Comparison of ENCODE assay signal across 23 cellular contexts in genomic region chr2:60529111-60529510, GRCh38. TPM values are rescaled to one million over a fixed set of nuclear protein-coding genes. Genes with fewer than 3 reads are reported as not detected.
A peak's percentile ranks its signal among the peaks of the same experiment; 100 is the strongest.
DNase-seq lines count a peak whose midpoint lies in the region; ATAC-seq, FAIRE-seq and TF ChIP-seq lines count a peak whose summit lies in the region.
"Had no signal": no experiment of that assay in that cellular context is flagged by ENCODE, and none has a peak within 500 bp of the region (broad histone marks: within the 10 kb centered on the region; RNA-seq: fewer than 3 reads in every experiment).

No MANE protein-coding gene starts in this region.

- no peak overlapping the region for H4K91ac ChIP-seq in H1 (replicated peaks; ENCODE audit: insufficient read length, low read length)

- no peak for TF ChIP-seq CTCF in NB4 (IDR thresholded peaks at IDR 0.05; ENCODE audit: low read depth, low read length)
- no peak for TF ChIP-seq CTCF in H1 (IDR thresholded peaks at IDR 0.05; ENCODE audit: control extremely low read depth in 1 of 3, insufficient read depth in 1 of 3, low read depth in 1 of 3, low read length in 3 of 3)
- no peak for TF ChIP-seq CTCF in neutrophil (IDR thresholded peaks at IDR 0.05)
- TF ChIP-seq CTCF in activated CD8-positive, alpha-beta T cell treated with anti-CD3 and anti-CD28 coated beads for 36 hours (IDR thresholded peaks at IDR 0.05): no peak

- POLR2A ChIA-PET in H1 (lab: Charles Lee; ENCODE audit: partially characterized antibody) (interaction anchor here (0.8 to 1.6 kb wide), 3 partner anchors 8 to 27 kb away, joined by 3 read pairs; no protein-coding TSS in a partner anchor), T-cell (lab: Charles Lee) (no interaction called here)
- POLR2A ChIA-PET in activated CD8-positive, alpha-beta T cell treated with anti-CD3 and anti-CD28 coated beads for 36 hours (lab: Charles Lee): no interaction called here

- H3K23ac ChIP-seq in H1 (ENCODE audit: insufficient read length): no peak overlapping the region

- CTCF ChIA-PET in H1 (lab: Charles Lee; ENCODE audit: partially characterized antibody) (interaction anchor here (1.0 to 2.3 kb wide), 5 partner anchors 11 to 90 kb away, joined by 3 to 10 read pairs (median 6); no protein-coding TSS in a partner anchor), T-cell (lab: Charles Lee) (no interaction called here)
- CTCF ChIA-PET in activated CD8-positive, alpha-beta T cell treated with anti-CD3 and anti-CD28 coated beads for 36 hours (lab: Charles Lee): interaction anchor here (0.9 kb wide), 1 partner anchor 13 kb away, joined by 3 read pairs; no protein-coding TSS in a partner anchor

- peaks cover 10% of the 10 kb centered on the region; the same call in 1 of the 2 replicates for H3K79me1 ChIP-seq in H1 (ENCODE audit: low read depth, low read length)

- WGBS in H1 (ENCODE audit: extremely low coverage in 1 of 2, insufficient coverage in 1 of 2, insufficient read length in 1 of 2, insufficient replicate concordance in 2 of 2, low coverage in 1 of 2, low lambda C conversion rate in 2 of 2, missing lambda C conversion rate in 1 of 2), 2 experiments: 82% methylated on average over 5 of the region's 5 CpGs; no CpG with 5 or more reads in 1 of the 2 experiments

- H3K4me1 Mint-ChIP-seq in T-cell: peaks cover 0 to 5% (median 2%) of the 10 kb centered on the region in 3 donors
- peaks cover 6% of the 10 kb centered on the region for H3K4me1 Mint-ChIP-seq in activated CD8-positive, alpha-beta T cell treated with anti-CD3 and anti-CD28 coated beads for 36 hours (ENCODE audit: low read depth)

- no peak overlapping the region for H4K5ac ChIP-seq in H1 (ENCODE audit: insufficient read length, low read depth, low read length)

- no peak overlapping the region for H3K27ac Mint-ChIP-seq in T-cell
- H3K27ac Mint-ChIP-seq in activated CD8-positive, alpha-beta T cell treated with anti-CD3 and anti-CD28 coated beads for 36 hours: no peak overlapping the region
- H3K27ac Mint-ChIP-seq: T-helper 1 cell treated with Interleukin-12 subunit alpha and Interleukin-12 subunit beta and Interleukin-4 antibody, amounts not matched to agents 30 μg/mL and 1 μg/mL, for 36 hours had no signal

- peak overlapping the region; percentile 68 to 84 (median 71) for H3K4me2 ChIP-seq in BLaER1 treated with 17β-estradiol and CSF1 and Interleukin-3, amounts not matched to agents 10 nM and 100 nM
- no peak overlapping the region; a peak in 1 of 4 replicates for H3K4me2 ChIP-seq in H1 (ENCODE audit: insufficient read depth in 1 of 2, low read depth in 2 of 2, low read length in 2 of 2)

- peak overlapping the region; percentile 12; the same call in 1 of the 2 replicates for H2BK5ac ChIP-seq in H1 (ENCODE audit: low read depth, low read length)

- H2BK20ac ChIP-seq in H1 (ENCODE audit: low read length): no peak overlapping the region

- H3K27me3 ChIP-seq in BLaER1 treated with 17β-estradiol and CSF1 and Interleukin-3, amounts not matched to agents 10 nM and 100 nM: no peaks in the 10 kb centered on the region
- H3K27me3 ChIP-seq in H1 (replicated peaks in 1 of 4; ENCODE audit: control insufficient read depth in 3 of 4, extremely low read depth in 1 of 4, insufficient read depth in 3 of 4, low read length in 3 of 4) (no peaks in the 10 kb centered on the region), neutrophil (no peaks in the 10 kb centered on the region)

- H3K4me1 ChIP-seq in BLaER1 treated with 17β-estradiol and CSF1 and Interleukin-3, amounts not matched to agents 10 nM and 100 nM: peaks cover 65 to 100% (median 91%) of the 10 kb centered on the region in 10 experiments
- H3K4me1 ChIP-seq in H1 (replicated peaks in 1 of 4; ENCODE audit: control insufficient read depth in 3 of 4, insufficient read depth in 4 of 4, low read length in 3 of 4): peaks cover 19 to 50% (median 30%) of the 10 kb centered on the region in 4 experiments
- peaks cover 75 to 77% of the 10 kb centered on the region in 2 experiments for H3K4me1 ChIP-seq in neutrophil (ENCODE audit: control insufficient read depth in 1 of 2, insufficient read depth in 1 of 2, low read depth in 1 of 2, low read length in 1 of 2)
- H3K4me1 ChIP-seq: tibial nerve had no signal

- no peak overlapping the region; a peak in 1 of 22 replicates for H3K9ac ChIP-seq in BLaER1 treated with 17β-estradiol and CSF1 and Interleukin-3, amounts not matched to agents 10 nM and 100 nM
- no peak overlapping the region for H3K9ac ChIP-seq in H1 (replicated peaks in 1 of 4; ENCODE audit: extremely low read depth in 1 of 4, low read depth in 3 of 4, low read length in 3 of 4)
- H3K9ac ChIP-seq: GM23248 had no signal

- no peak overlapping the region for H3K4me3 ChIP-seq in BLaER1 treated with 17β-estradiol and CSF1 and Interleukin-3, amounts not matched to agents 10 nM and 100 nM
- H3K4me3 ChIP-seq in NB4 (ENCODE audit: low read depth, low read length): no peak overlapping the region
- no peak overlapping the region; a peak in 1 of 8 replicates for H3K4me3 ChIP-seq in H1 (ENCODE audit: extremely low read depth in 1 of 4, insufficient read depth in 2 of 4, low read depth in 3 of 4, low read length in 4 of 4)
- peak overlapping the region in 1 of 2 experiments; percentile 25 for H3K4me3 ChIP-seq in neutrophil (ENCODE audit: low read depth in 1 of 2, low read length in 1 of 2)
- H3K4me3 ChIP-seq: GM23248, spleen, tibial nerve had no signal

- 0 out of 2 replicates have a peak overlapping the region, but pooled peaks have one; percentile 7 for H2BK12ac ChIP-seq in H1 (ENCODE audit: low read depth, low read length)

- H2AK5ac ChIP-seq in H1 (ENCODE audit: low read depth, low read length): no peak overlapping the region

- H3K36me3 ChIP-seq in BLaER1 treated with 17β-estradiol and CSF1 and Interleukin-3, amounts not matched to agents 10 nM and 100 nM: peaks cover 0 to 77% (median 44%) of the 10 kb centered on the region in 11 experiments; a peak in 16 of 22 replicates
- H3K36me3 ChIP-seq in H1 (ENCODE audit: control insufficient read depth in 2 of 4, insufficient read depth in 4 of 4, low read length in 3 of 4) (peaks cover 0 to 19% (median 2%) of the 10 kb centered on the region in 4 experiments; a peak in 4 of 8 replicates), neutrophil (no peaks in the 10 kb centered on the region)
- H3K36me3 ChIP-seq: tibial nerve had no signal

- H3K23me2 ChIP-seq in H1 (ENCODE audit: low read depth, low read length): no peaks in the 10 kb centered on the region; the same call in 1 of the 2 replicates

- H4K20me1 ChIP-seq in BLaER1 treated with 17β-estradiol and CSF1 and Interleukin-3, amounts not matched to agents 10 nM and 100 nM: peaks cover 0 to 94% (median 48%) of the 10 kb centered on the region in 11 experiments; a peak in 16 of 22 replicates
- H4K20me1 ChIP-seq in H1 (replicated peaks in 1 of 2; ENCODE audit: control insufficient read depth in 1 of 2, insufficient read depth in 2 of 2, low read length in 2 of 2): peaks cover 22% of the 10 kb centered on the region in 2 experiments

- H3K9me3 ChIP-seq in BLaER1 treated with 17β-estradiol and CSF1 and Interleukin-3, amounts not matched to agents 10 nM and 100 nM (replicated peaks in 1 of 11): no peaks in the 10 kb centered on the region
- H3K9me3 ChIP-seq in H1 (ENCODE audit: insufficient read depth in 2 of 2, low read depth in 1 of 2, low read length in 1 of 2): no peaks in the 10 kb centered on the region
- H3K9me3 ChIP-seq in neutrophil: no peaks in the 10 kb centered on the region
- H3K9me3 ChIP-seq: spleen, tibial nerve had no signal

- peaks cover 39 to 49% of the 10 kb centered on the region in 2 donors for H3K27me3 Mint-ChIP-seq in T-cell
- H3K27me3 Mint-ChIP-seq in activated CD8-positive, alpha-beta T cell treated with anti-CD3 and anti-CD28 coated beads for 36 hours: peaks cover 25% of the 10 kb centered on the region

- ATAC-seq in GM18519 (IDR thresholded peaks at IDR 0.05; ENCODE audit: low FRiP score, unreplicated experiment) (no peak), T-cell (replicated peaks in 1 of 4) (no peak)
- no peak for ATAC-seq in activated CD8-positive, alpha-beta T cell treated with anti-CD3 and anti-CD28 coated beads for 36 hours

- peak overlapping the region in 8 of 11 experiments; percentile 43 to 66 (median 58); a peak in 17 of 22 replicates for H3K27ac ChIP-seq in BLaER1 treated with 17β-estradiol and CSF1 and Interleukin-3, amounts not matched to agents 10 nM and 100 nM
- no peak overlapping the region for H3K27ac ChIP-seq in H1 (ENCODE audit: low read depth, low read length)
- H3K27ac ChIP-seq in neutrophil: peak overlapping the region; percentile 73
- H3K27ac ChIP-seq: GM23248, tibial nerve had no signal

- no peak for TF ChIP-seq POLR2A in NB4 (IDR thresholded peaks at IDR 0.05; ENCODE audit: extremely low read depth, insufficient read length)
- TF ChIP-seq POLR2A in H1 (IDR thresholded peaks at IDR 0.05; ENCODE audit: control extremely low read depth in 1 of 2, low read depth in 2 of 2, low read length in 2 of 2): no peak

- H3K4me3 Mint-ChIP-seq in T-cell: no peak overlapping the region
- no peak overlapping the region for H3K4me3 Mint-ChIP-seq in activated CD8-positive, alpha-beta T cell treated with anti-CD3 and anti-CD28 coated beads for 36 hours
- H3K4me3 Mint-ChIP-seq: neural crest cell; T-helper 1 cell treated with Interleukin-12 subunit alpha and Interleukin-12 subunit beta and Interleukin-4 antibody, amounts not matched to agents 30 μg/mL and 1 μg/mL, for 36 hours had no signal

- intact Hi-C loops in activated CD8-positive, alpha-beta T cell treated with anti-CD3 and anti-CD28 coated beads for 36 hours (cut with micrococcal nuclease): no loop called here

- TF ChIP-seq EP300 in H1 (IDR thresholded peaks at IDR 0.05; ENCODE audit: borderline replicate concordance in 1 of 2, low read depth in 2 of 2, low read length in 2 of 2): no peak

- no peaks in the 10 kb centered on the region for H3K9me3 Mint-ChIP-seq in T-cell
- H3K9me3 Mint-ChIP-seq in activated CD8-positive, alpha-beta T cell treated with anti-CD3 and anti-CD28 coated beads for 36 hours: no peaks in the 10 kb centered on the region
- H3K9me3 Mint-ChIP-seq: neural crest cell; T-helper 1 cell treated with Interleukin-12 subunit alpha and Interleukin-12 subunit beta and Interleukin-4 antibody, amounts not matched to agents 30 μg/mL and 1 μg/mL, for 36 hours had no signal

- no peak for TF ChIP-seq RAD21 in H1 (IDR thresholded peaks at IDR 0.05 in 1 of 2, conservative IDR thresholded peaks at IDR 0.05 in 1 of 2; ENCODE audit: low read depth in 2 of 2, low read length in 2 of 2)

- H3K4ac ChIP-seq in H1 (replicated peaks; ENCODE audit: insufficient read length, low read depth, low read length): no peak overlapping the region

- H3K18ac ChIP-seq in H1 (ENCODE audit: extremely low read depth, low read length): no peak overlapping the region

- no peak overlapping the region for H2BK120ac ChIP-seq in H1 (replicated peaks; ENCODE audit: low read depth, low read length)

- FAIRE-seq in H1 (lab: Jason Lieb, UNC): no peak
- FAIRE-seq: GM18507, HTR-8/SVneo had no signal

- DNase-seq in NB4 (ENCODE audit: low read depth): peak; percentile 46
- no peak for DNase-seq in H1 (ENCODE audit: low read depth in 1 of 2, low spot score in 2 of 2)
- DNase-seq in HuH-7.5 (ENCODE audit: low spot score): no peak
- DNase-seq in T-cell: no peak
- no peak for DNase-seq in activated CD8-positive, alpha-beta T cell treated with anti-CD3 and anti-CD28 coated beads for 36 hours
- DNase-seq: caudate nucleus; DND-41; effector CD4-positive, alpha-beta T cell; GM23248; islet precursor cell; mammary epithelial cell; NCI-H187; NCI-H446 treated with DMSO at 0.1 percent for 48 hours; NK-92 treated with Interleukin-12 subunit alpha and Interleukin-12 subunit beta, amount 100 ng/mL, for 24 hours; spleen had no signal

- H3K14ac ChIP-seq in H1 (ENCODE audit: insufficient read length): no peak overlapping the region

- H3K79me2 ChIP-seq in H1 (ENCODE audit: control insufficient read depth in 1 of 2, insufficient read depth in 2 of 2, low read length in 2 of 2): peaks cover 28 to 98% of the 10 kb centered on the region in 2 experiments

- H2BK15ac ChIP-seq in H1 (ENCODE audit: low read length): no peak overlapping the region

- H4K8ac ChIP-seq in H1 (ENCODE audit: extremely low read depth, insufficient read depth, low read length): no peak overlapping the region

- no peaks in the 10 kb centered on the region for H3K36me3 Mint-ChIP-seq in T-cell
- H3K36me3 Mint-ChIP-seq in activated CD8-positive, alpha-beta T cell treated with anti-CD3 and anti-CD28 coated beads for 36 hours (ENCODE audit: low read depth): no peaks in the 10 kb centered on the region

- H2AFZ ChIP-seq in H1 (ENCODE audit: low read length): no peak overlapping the region
- H2AFZ ChIP-seq: GM23248 had no signal

- H3K56ac ChIP-seq in H1 (replicated peaks; ENCODE audit: insufficient read length, low read depth, low read length): no peak overlapping the region

RNA-seq across cellular contexts. Expression of gene BCL11A, which starts 24.3 kb away (rescaled TPM):
- total RNA-seq in H1 (2021; fragmentation: NEBNext Ultra II Directional; extraction: Animal tissue kit (Norgen Biotek cat#: 25700)): 59.3 and 61.3 TPM in 2 replicates
- polyA plus RNA-seq in H1 (2011; rRNA removed): 11.9 and 12.2 TPM in 2 replicates
- 12.9 TPM for polyA plus RNA-seq in H1 (2011; cell fraction: cytosol; rRNA removed)
- 22.4 TPM for polyA plus RNA-seq in H1 (2011; cell fraction: nucleus; rRNA removed)
- 23.1 to 35.1 TPM (median 27.2 TPM) in 4 replicates for polyA plus RNA-seq in H1 (2012, experiment 1 of 2)
- 25.7 TPM for polyA plus RNA-seq in H1 (2012, experiment 2 of 2)
- polyA plus RNA-seq in H1 (2013, experiment 1 of 2): 28.0 TPM
- polyA plus RNA-seq in H1 (2013, experiment 2 of 2): 29.7 TPM
- polyA minus RNA-seq in H1 (2011; rRNA and poly(A)+ RNA removed): 38.6 and 49.0 TPM in 2 replicates
- polyA minus RNA-seq in H1 (2011; cell fraction: cytosol; rRNA and poly(A)+ RNA removed): 30.3 TPM
- polyA minus RNA-seq in H1 (2011; cell fraction: nucleus; rRNA and poly(A)+ RNA removed): 83.2 TPM
- total RNA-seq in T-cell: 10 to 100 TPM in 1 of 5 donors, 1 to 10 TPM in 4; 3.6 to 11.9 (median 5.6) TPM
- under 1 TPM; 0.45 to 0.54 TPM for total RNA-seq in activated CD8-positive, alpha-beta T cell treated with anti-CD3 and anti-CD28 coated beads for 36 hours

Comparison
In these comparisons a context has a peak if more than half of its experiments do, and no peak if none do; other contexts are left out.
1. H3K4me2 ChIP-seq: peak in BLaER1 treated with 17β-estradiol and CSF1 and Interleukin-3, amounts not matched to agents 10 nM and 100 nM (11 of 11); none in H1 (0 of 2).
2. CTCF ChIA-PET loops: an anchor here in H1 (1.0 to 2.3 kb wide) and activated CD8-positive, alpha-beta T cell treated with anti-CD3 and anti-CD28 coated beads for 36 hours (0.9 kb wide); none called in T-cell.